ENCODE assay signal across 8 cellular contexts in genomic region chrX:153662266-153662665, GRCh38. TPM values are rescaled to one million over a fixed set of nuclear protein-coding genes. Genes with fewer than 3 reads are reported as not detected.
DNase-seq lines count a peak whose midpoint lies in the region; ATAC-seq, FAIRE-seq and TF ChIP-seq lines count a peak whose summit lies in the region.

No MANE protein-coding gene starts in this region.

- CTCF ChIA-PET in HepG2 (lab: Yijun Ruan, JAX; ENCODE audit: low intra/inter-chr PET ratio, low total read pairs) = interaction anchor here (1.1 to 3.1 kb wide), 5 partner anchors 25 to 123 kb away, joined by 3 to 16 read pairs (median 7); no protein-coding TSS in a partner anchor

- FAIRE-seq in HepG2 (lab: Jason Lieb, UNC) = peak; percentile 67

- H3K36me3 Mint-ChIP-seq in activated naive CD8-positive, alpha-beta T cell treated with anti-CD3 and anti-CD28 coated beads, Interleukin-2, amount 10 ng/mL, durations not matched to agents 7 days and 5 days = no peaks in the 10 kb centered on the region

- no peak for DNase-seq in DND-41
- peak; percentile 60 for DNase-seq in RPMI8226
- DNase-seq in activated naive CD8-positive, alpha-beta T cell treated with anti-CD3 and anti-CD28 coated beads, Interleukin-2, amount 10 ng/mL, durations not matched to agents 7 days and 5 days = peak; percentile 56
- DNase-seq in HepG2 (ENCODE audit: low spot score) = peak; percentile 48
- DNase-seq in stimulated activated CD8-positive, alpha-beta memory T cell treated with anti-CD3 and anti-CD28 coated beads, Interleukin-15, amount 100 ng/mL, for 4 hours (ENCODE audit: low read depth in 2 of 2) = peak; percentile 26 to 27
- DNase-seq in NCI-H2029 (lab: John Stamatoyannopoulos, UW) = no peak
- DNase-seq in sciatic nerve (ENCODE audit: low spot score) = no peak

- no peak overlapping the region for H3K27ac Mint-ChIP-seq in activated naive CD8-positive, alpha-beta T cell treated with anti-CD3 and anti-CD28 coated beads, Interleukin-2, amount 10 ng/mL, durations not matched to agents 7 days and 5 days

- H3K79me2 ChIP-seq in DND-41 (ENCODE audit: insufficient read depth, low read length) (no peaks in the 10 kb centered on the region), HepG2 (ENCODE audit: insufficient read depth, low read length) (no peaks in the 10 kb centered on the region)

- H3K27me3 ChIP-seq in DND-41 (ENCODE audit: insufficient read depth, low read length, poor library complexity) (no peaks in the 10 kb centered on the region), HepG2 (ENCODE audit: control insufficient read depth in 1 of 2, insufficient read depth in 2 of 2, low read length in 2 of 2) (peaks cover 0 to 14% of the 10 kb centered on the region in 2 experiments; a peak in 2 of 5 replicates)

- H3K4me1 Mint-ChIP-seq in activated naive CD8-positive, alpha-beta T cell treated with anti-CD3 and anti-CD28 coated beads, Interleukin-2, amount 10 ng/mL, durations not matched to agents 7 days and 5 days = no peaks in the 10 kb centered on the region

- TF ChIP-seq POLR2A in HepG2 (IDR thresholded peaks at IDR 0.05; ENCODE audit: insufficient read depth in 1 of 2, low read depth in 2 of 2, low read length in 2 of 2) = no peak

- TF ChIP-seq RAD21 in HepG2 (CRISPR knock-in tag; IDR thresholded peaks at IDR 0.05) = peak; percentile 73

- no peak for TF ChIP-seq EP300 in HepG2 (IDR thresholded peaks at IDR 0.05; ENCODE audit: low read depth in 2 of 2, low read length in 2 of 2)
- TF ChIP-seq EP300 in HepG2 (CRISPR knock-in tag; IDR thresholded peaks at IDR 0.05; ENCODE audit: borderline replicate concordance) = no peak

- H3K27me3 Mint-ChIP-seq in activated naive CD8-positive, alpha-beta T cell treated with anti-CD3 and anti-CD28 coated beads, Interleukin-2, amount 10 ng/mL, durations not matched to agents 7 days and 5 days = peaks cover 45% of the 10 kb centered on the region

- BruUV-seq in HepG2 (replicated peaks; lab: Mats Ljungman, UMichigan) = no TSS peak

- H3K9ac ChIP-seq in DND-41 (ENCODE audit: low read depth, low read length) (no peak overlapping the region), HepG2 (ENCODE audit: insufficient read depth, low read depth, low read length) (no peak overlapping the region)

- H3K9me3 ChIP-seq in DND-41 (ENCODE audit: insufficient read depth, low read length, severe bottlenecking) = no peaks in the 10 kb centered on the region
- no peaks in the 10 kb centered on the region for H3K9me3 ChIP-seq in HepG2 (ENCODE audit: low read length)

- H3K4me3 ChIP-seq in DND-41 (ENCODE audit: low read depth in 1 of 2, low read length in 2 of 2) (no peak overlapping the region), HepG2 (replicated peaks in 1 of 3; ENCODE audit: insufficient read depth in 1 of 3, low read depth in 2 of 3, low read length in 3 of 3) (no peak overlapping the region)

- WGBS in HepG2 (ENCODE audit: low lambda C conversion rate) = 0% methylated on average over 1 of the region's 31 CpGs

- H3K36me3 ChIP-seq in DND-41 (ENCODE audit: insufficient read depth, low read length) (no peaks in the 10 kb centered on the region), HepG2 (replicated peaks in 1 of 2; ENCODE audit: control insufficient read depth in 1 of 2, insufficient read depth in 2 of 2, low read length in 2 of 2) (no peaks in the 10 kb centered on the region)

- no peak overlapping the region for H2AFZ ChIP-seq in DND-41 (ENCODE audit: low read depth, low read length)
- no peak overlapping the region for H2AFZ ChIP-seq in HepG2 (ENCODE audit: low read length)

- intact Hi-C loops in HepG2 (cut with micrococcal nuclease; ENCODE audit: unreplicated experiment) (loop anchor here (2.0 kb wide), 1 partner anchor 51 kb away; no protein-coding TSS in a partner anchor), sciatic nerve (cut with DNase I) (no loop called here)

- no peaks in the 10 kb centered on the region for H3K9me3 Mint-ChIP-seq in activated naive CD8-positive, alpha-beta T cell treated with anti-CD3 and anti-CD28 coated beads, Interleukin-2, amount 10 ng/mL, durations not matched to agents 7 days and 5 days

- in situ Hi-C loops in HepG2 (cut with HindIII; ENCODE audit: extremely low pct_ligation_motif_present, low pct_unique_long_range_greater_than_20kb) = loop anchor here (25.0 kb wide), 1 partner anchor 700 kb away; no protein-coding TSS in a partner anchor

- ATAC-seq in DND-41 (ENCODE audit: insufficient read depth, low read depth) (no peak), HepG2 (peak; percentile 88), GM18511 (IDR thresholded peaks at IDR 0.05; ENCODE audit: unreplicated experiment) (no peak), sciatic nerve (no peak)
- no peak for ATAC-seq in activated naive CD8-positive, alpha-beta T cell treated with anti-CD3 and anti-CD28 coated beads, Interleukin-2, amount 10 ng/mL, durations not matched to agents 7 days and 5 days (ENCODE audit: low read depth)

- H4K20me1 ChIP-seq in DND-41 (ENCODE audit: insufficient read depth, low read length) (no peaks in the 10 kb centered on the region), HepG2 (ENCODE audit: insufficient read depth, low read length) (no peaks in the 10 kb centered on the region)

- H3K4me2 ChIP-seq in DND-41 (ENCODE audit: insufficient read depth, low read length) = no peak overlapping the region
- H3K4me2 ChIP-seq in HepG2 (ENCODE audit: low read depth, low read length) = no peak overlapping the region

- H3K4me3 Mint-ChIP-seq in activated naive CD8-positive, alpha-beta T cell treated with anti-CD3 and anti-CD28 coated beads, Interleukin-2, amount 10 ng/mL, durations not matched to agents 7 days and 5 days = peak overlapping the region; percentile 48

- H3K27ac ChIP-seq in DND-41 (ENCODE audit: low read length) = no peak overlapping the region
- no peak overlapping the region for H3K27ac ChIP-seq in HepG2 (ENCODE audit: extremely low read length, insufficient read depth, low read length)

- POLR2A ChIA-PET in activated naive CD8-positive, alpha-beta T cell treated with anti-CD3 and anti-CD28 coated beads, Interleukin-2, amount 10 ng/mL, durations not matched to agents 7 days and 5 days (lab: Charles Lee) = interaction anchor here (1.1 kb wide), 1 partner anchor 720 kb away, joined by 4 read pairs; no protein-coding TSS in a partner anchor
- POLR2A ChIA-PET in HepG2 (lab: Yijun Ruan, JAX) = no interaction called here

- H3K4me1 ChIP-seq in DND-41 (ENCODE audit: insufficient read depth, low read length) (no peaks in the 10 kb centered on the region), HepG2 (ENCODE audit: insufficient read depth, low read length) (0 out of 2 replicates have a peak, but pooled peaks cover under 1% of the 10 kb centered on the region)

- TF ChIP-seq CTCF in DND-41 (IDR thresholded peaks at IDR 0.05; ENCODE audit: borderline replicate concordance, extremely low read depth, low read length, poor library complexity, severe bottlenecking) (peak; percentile 39), HepG2 (CRISPR knock-in tag; IDR thresholded peaks at IDR 0.05) (peak; percentile 75)

RNA-seq across cellular contexts. Expression of gene PNCK, which starts 11.3 kb away (rescaled TPM):
- 1 to 10 TPM in 1 of 2 experiments, under 1 TPM in 1; 0.79 to 1.1 TPM for total RNA-seq in activated naive CD8-positive, alpha-beta T cell treated with anti-CD3 and anti-CD28 coated beads, Interleukin-2, amount 10 ng/mL, durations not matched to agents 7 days and 5 days
- not detected in 2 replicates for total RNA-seq in HepG2 (2016; rRNA removed; fragmentation: Illumina TruSeq; extraction: Trizol)
- total RNA-seq in HepG2 (2016; cell fraction: cytosol; rRNA removed; fragmentation: Illumina TruSeq; extraction: Trizol; ENCODE audit: low read depth) = not detected in 2 replicates
- not detected in 2 replicates for total RNA-seq in HepG2 (2016; cell fraction: insoluble cytoplasmic fraction; rRNA removed; fragmentation: Illumina TruSeq; extraction: Trizol)
- total RNA-seq in HepG2 (2016; cell fraction: membrane; rRNA removed; fragmentation: Illumina TruSeq; extraction: Trizol) = not detected in 2 replicates
- not detected in 2 replicates for total RNA-seq in HepG2 (2016; cell fraction: nucleus; rRNA removed; fragmentation: Illumina TruSeq; extraction: Trizol)
- polyA plus RNA-seq in HepG2 (2011; rRNA removed) = 33.1 and 55.3 TPM in 2 replicates
- polyA plus RNA-seq in HepG2 (2011; cell fraction: cytosol; rRNA removed) = 25.3 and 25.4 TPM in 2 replicates
- 294 and 322 TPM in 2 replicates for polyA plus RNA-seq in HepG2 (2011; cell fraction: nucleus; rRNA removed)
- polyA plus RNA-seq in HepG2 (2012) = 32.4 and 45.3 TPM in 2 replicates
- 0.12 TPM in 1 of 2 replicates, not detected in the other for polyA plus RNA-seq in HepG2 (2016; cell fraction: cytosol; fragmentation: Illumina TruSeq; extraction: Trizol; ENCODE audit: low read depth)
- not detected in 2 replicates for polyA plus RNA-seq in HepG2 (2016; cell fraction: insoluble cytoplasmic fraction; fragmentation: Illumina TruSeq; extraction: Trizol; ENCODE audit: low read depth)
- not detected in 2 replicates for polyA plus RNA-seq in HepG2 (2016; cell fraction: membrane; fragmentation: Illumina TruSeq; extraction: Trizol; ENCODE audit: low read depth)
- polyA plus RNA-seq in HepG2 (2016; cell fraction: nucleus; fragmentation: Illumina TruSeq; extraction: Trizol; ENCODE audit: insufficient read depth, low read depth) = 1.2 TPM in 1 of 2 replicates, not detected in the other
- 0.91 and 21.5 TPM in 2 replicates for polyA minus RNA-seq in HepG2 (2011; rRNA and poly(A)+ RNA removed; ENCODE audit: low replicate concordance)
- 8.9 and 13.2 TPM in 2 replicates for polyA minus RNA-seq in HepG2 (2011; cell fraction: cytosol; rRNA and poly(A)+ RNA removed)
- 42.2 and 53.6 TPM in 2 replicates for polyA minus RNA-seq in HepG2 (2011; cell fraction: nucleus; rRNA and poly(A)+ RNA removed)
- total RNA-seq in sciatic nerve = 1.6 TPM

RNA-seq across cellular contexts. Expression of gene DUSP9, which starts 15.3 kb away (rescaled TPM):
- total RNA-seq in activated naive CD8-positive, alpha-beta T cell treated with anti-CD3 and anti-CD28 coated beads, Interleukin-2, amount 10 ng/mL, durations not matched to agents 7 days and 5 days = not detected
- total RNA-seq in HepG2 (2016; rRNA removed; fragmentation: Illumina TruSeq; extraction: Trizol) (357 and 435 TPM in 2 replicates), sciatic nerve (0.13 TPM)
- 183 and 202 TPM in 2 replicates for total RNA-seq in HepG2 (2016; cell fraction: cytosol; rRNA removed; fragmentation: Illumina TruSeq; extraction: Trizol; ENCODE audit: low read depth)
- 332 and 447 TPM in 2 replicates for total RNA-seq in HepG2 (2016; cell fraction: insoluble cytoplasmic fraction; rRNA removed; fragmentation: Illumina TruSeq; extraction: Trizol)
- 386 and 448 TPM in 2 replicates for total RNA-seq in HepG2 (2016; cell fraction: membrane; rRNA removed; fragmentation: Illumina TruSeq; extraction: Trizol)
- 159 and 193 TPM in 2 replicates for total RNA-seq in HepG2 (2016; cell fraction: nucleus; rRNA removed; fragmentation: Illumina TruSeq; extraction: Trizol)
- polyA plus RNA-seq in HepG2 (2011; rRNA removed) = 235 and 335 TPM in 2 replicates
- 239 and 294 TPM in 2 replicates for polyA plus RNA-seq in HepG2 (2011; cell fraction: cytosol; rRNA removed)
- polyA plus RNA-seq in HepG2 (2011; cell fraction: nucleus; rRNA removed) = 263 and 279 TPM in 2 replicates
- 173 and 253 TPM in 2 replicates for polyA plus RNA-seq in HepG2 (2012)
- 162 and 174 TPM in 2 replicates for polyA plus RNA-seq in HepG2 (2016; cell fraction: cytosol; fragmentation: Illumina TruSeq; extraction: Trizol; ENCODE audit: low read depth)
- polyA plus RNA-seq in HepG2 (2016; cell fraction: insoluble cytoplasmic fraction; fragmentation: Illumina TruSeq; extraction: Trizol; ENCODE audit: low read depth) = 322 and 341 TPM in 2 replicates
- 301 and 303 TPM in 2 replicates for polyA plus RNA-seq in HepG2 (2016; cell fraction: membrane; fragmentation: Illumina TruSeq; extraction: Trizol; ENCODE audit: low read depth)
- 275 and 284 TPM in 2 replicates for polyA plus RNA-seq in HepG2 (2016; cell fraction: nucleus; fragmentation: Illumina TruSeq; extraction: Trizol; ENCODE audit: insufficient read depth, low read depth)
- 22.4 and 433 TPM in 2 replicates for polyA minus RNA-seq in HepG2 (2011; rRNA and poly(A)+ RNA removed; ENCODE audit: low replicate concordance)
- polyA minus RNA-seq in HepG2 (2011; cell fraction: cytosol; rRNA and poly(A)+ RNA removed) = 192 and 199 TPM in 2 replicates
- polyA minus RNA-seq in HepG2 (2011; cell fraction: nucleus; rRNA and poly(A)+ RNA removed) = 54.5 and 60.7 TPM in 2 replicates

RNA-seq across cellular contexts. Expression of gene SLC6A8, which starts 25.5 kb away (rescaled TPM):
- total RNA-seq in activated naive CD8-positive, alpha-beta T cell treated with anti-CD3 and anti-CD28 coated beads, Interleukin-2, amount 10 ng/mL, durations not matched to agents 7 days and 5 days = 1 to 10 TPM; 1.7 to 1.9 TPM
- total RNA-seq in HepG2 (2016; rRNA removed; fragmentation: Illumina TruSeq; extraction: Trizol) = 9.0 and 13.9 TPM in 2 replicates
- total RNA-seq in HepG2 (2016; cell fraction: cytosol; rRNA removed; fragmentation: Illumina TruSeq; extraction: Trizol; ENCODE audit: low read depth) = 5.6 and 6.3 TPM in 2 replicates
- 8.6 and 16.2 TPM in 2 replicates for total RNA-seq in HepG2 (2016; cell fraction: insoluble cytoplasmic fraction; rRNA removed; fragmentation: Illumina TruSeq; extraction: Trizol)
- 22.0 and 22.3 TPM in 2 replicates for total RNA-seq in HepG2 (2016; cell fraction: membrane; rRNA removed; fragmentation: Illumina TruSeq; extraction: Trizol)
- total RNA-seq in HepG2 (2016; cell fraction: nucleus; rRNA removed; fragmentation: Illumina TruSeq; extraction: Trizol) = 11.0 and 18.5 TPM in 2 replicates
- polyA plus RNA-seq in HepG2 (2011; rRNA removed) = 176 and 264 TPM in 2 replicates
- polyA plus RNA-seq in HepG2 (2011; cell fraction: cytosol; rRNA removed) = 196 and 214 TPM in 2 replicates
- polyA plus RNA-seq in HepG2 (2011; cell fraction: nucleus; rRNA removed) = 723 and 745 TPM in 2 replicates
- 356 and 405 TPM in 2 replicates for polyA plus RNA-seq in HepG2 (2012)
- 10.4 and 12.7 TPM in 2 replicates for polyA plus RNA-seq in HepG2 (2016; cell fraction: cytosol; fragmentation: Illumina TruSeq; extraction: Trizol; ENCODE audit: low read depth)
- polyA plus RNA-seq in HepG2 (2016; cell fraction: insoluble cytoplasmic fraction; fragmentation: Illumina TruSeq; extraction: Trizol; ENCODE audit: low read depth) = 19.8 and 27.0 TPM in 2 replicates
- polyA plus RNA-seq in HepG2 (2016; cell fraction: membrane; fragmentation: Illumina TruSeq; extraction: Trizol; ENCODE audit: low read depth) = 35.0 and 35.9 TPM in 2 replicates
- polyA plus RNA-seq in HepG2 (2016; cell fraction: nucleus; fragmentation: Illumina TruSeq; extraction: Trizol; ENCODE audit: insufficient read depth, low read depth) = 58.3 and 60.5 TPM in 2 replicates
- 85.4 and 544 TPM in 2 replicates for polyA minus RNA-seq in HepG2 (2011; rRNA and poly(A)+ RNA removed; ENCODE audit: low replicate concordance)
- 145 and 181 TPM in 2 replicates for polyA minus RNA-seq in HepG2 (2011; cell fraction: cytosol; rRNA and poly(A)+ RNA removed)
- polyA minus RNA-seq in HepG2 (2011; cell fraction: nucleus; rRNA and poly(A)+ RNA removed) = 106 and 150 TPM in 2 replicates
- 23.2 TPM for total RNA-seq in sciatic nerve

Comparison
In these comparisons a context has a peak if more than half of its experiments do, and no peak if none do; other contexts are left out.
1. DNase-seq: peak in RPMI8226 (single experiment), activated naive CD8-positive, alpha-beta T cell treated with anti-CD3 and anti-CD28 coated beads, Interleukin-2, amount 10 ng/mL, durations not matched to agents 7 days and 5 days (single experiment), HepG2 (single experiment) and stimulated activated CD8-positive, alpha-beta memory T cell treated with anti-CD3 and anti-CD28 coated beads, Interleukin-15, amount 100 ng/mL, for 4 hours (2 of 2); none in DND-41 (single experiment), NCI-H2029 (single experiment) and sciatic nerve (single experiment).
2. RNA of gene DUSP9, which starts 15.3 kb away (total RNA-seq): 159 to 448 TPM in HepG2; 0.13 TPM in sciatic nerve (single experiment) and not detected in activated naive CD8-positive, alpha-beta T cell treated with anti-CD3 and anti-CD28 coated beads, Interleukin-2, amount 10 ng/mL, durations not matched to agents 7 days and 5 days; every median in the first group is over 100 times any median in the second.